ENCODE assay signal across 24 cellular contexts in the genomic region with DNA sequence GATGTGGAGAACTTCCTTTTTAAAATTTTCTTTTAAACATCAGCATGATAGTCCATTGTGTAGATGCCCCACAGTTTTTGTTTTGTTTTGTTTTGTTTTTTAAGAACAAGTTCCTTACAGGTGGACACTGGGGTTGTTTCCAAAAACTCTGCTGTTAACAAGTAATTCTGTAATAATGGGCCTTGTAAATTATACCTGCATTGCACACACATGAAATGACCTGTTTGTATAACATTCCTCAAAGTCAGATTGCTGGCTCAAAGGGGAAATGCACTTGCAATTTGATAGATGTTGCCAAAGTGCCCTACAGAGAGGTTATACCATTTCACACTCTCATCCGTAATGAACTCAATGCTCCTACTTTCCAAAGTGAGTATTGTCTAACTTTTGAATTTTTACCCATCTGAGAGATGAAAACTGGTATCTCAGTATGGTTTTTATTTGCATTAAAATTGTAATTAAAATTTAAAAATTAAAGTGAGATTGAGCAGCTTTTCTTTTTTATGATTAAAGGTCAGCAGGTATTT.
"Had no signal": no experiment of that assay in that cellular context is flagged by ENCODE, and none has a peak within 500 bp of the region (broad histone marks: within the 10 kb centered on the region; RNA-seq: fewer than 3 reads in every experiment).

No MANE protein-coding gene starts in this region.

- H3K27ac ChIP-seq: adrenal gland, ascending aorta, brain microvascular endothelial cell, hepatocyte, right lobe of liver, skin epidermis, thyroid gland, upper lobe of right lung had no signal

- H3K27me3 ChIP-seq: adrenal gland, ascending aorta, brain microvascular endothelial cell, hepatocyte, right lobe of liver, thyroid gland, upper lobe of right lung had no signal

- H3K9me3 Mint-ChIP-seq: activated naive CD4-positive, alpha-beta T cell treated with anti-CD3 and anti-CD28 coated beads, Interleukin-2, amount 50 U/mL, for 24 hours; central memory CD8-positive, alpha-beta T cell; stimulated activated naive CD8-positive, alpha-beta T cell treated with anti-CD3 and anti-CD28 coated beads, Interleukin-15, Interleukin-2, amounts not matched to agents 100 ng/mL and 50 ng/mL, for 24 hours; WTC11 had no signal

- DNase-seq: activated CD4-positive, alpha-beta T cell treated with anti-CD3 and anti-CD28 coated beads, Interleukin-2, amount 50 U/mL, for 4 hours; activated gamma-delta T cell treated with Interleukin-2 at 50 U/mL for 16 hours; adrenal gland; brain microvascular endothelial cell; foreskin melanocyte; mesenchymal stem cell; mucosa of descending colon; posterior cingulate gyrus; right lobe of liver; stimulated activated CD4-positive, alpha-beta T cell treated with anti-CD3 and anti-CD28 coated beads, Interleukin-1b, Interleukin-23, amount 100 ng/mL, for 48 hours; substantia nigra; T-helper 1 cell; upper lobe of right lung had no signal

- H3K9me3 ChIP-seq: adrenal gland, ascending aorta, mucosa of descending colon, right lobe of liver, thyroid gland, upper lobe of right lung had no signal

- ATAC-seq: esophagus mucosa, mucosa of descending colon, upper lobe of right lung, WTC11 had no signal

- H3K27ac Mint-ChIP-seq: stimulated activated naive CD8-positive, alpha-beta T cell treated with anti-CD3 and anti-CD28 coated beads, Interleukin-15, Interleukin-2, amounts not matched to agents 100 ng/mL and 50 ng/mL, for 24 hours; WTC11 had no signal

- FAIRE-seq: colon, TTC549 had no signal

- H3K27me3 Mint-ChIP-seq: activated naive CD4-positive, alpha-beta T cell treated with anti-CD3 and anti-CD28 coated beads, Interleukin-2, amount 50 U/mL, for 24 hours; central memory CD8-positive, alpha-beta T cell; stimulated activated naive CD8-positive, alpha-beta T cell treated with anti-CD3 and anti-CD28 coated beads, Interleukin-15, Interleukin-2, amounts not matched to agents 100 ng/mL and 50 ng/mL, for 24 hours had no signal

- H3K4me3 Mint-ChIP-seq: activated naive CD4-positive, alpha-beta T cell treated with anti-CD3 and anti-CD28 coated beads, Interleukin-2, amount 50 U/mL, for 24 hours; central memory CD8-positive, alpha-beta T cell; stimulated activated naive CD8-positive, alpha-beta T cell treated with anti-CD3 and anti-CD28 coated beads, Interleukin-15, Interleukin-2, amounts not matched to agents 100 ng/mL and 50 ng/mL, for 24 hours; WTC11 had no signal
